Comparison of ENCODE assay signal across 8 cellular contexts in genomic region chr18:11040823-11041712, GRCh38.
A peak's percentile ranks its signal among the peaks of the same experiment; 100 is the strongest.
DNase-seq lines count a peak whose midpoint lies in the region; ATAC-seq, FAIRE-seq and TF ChIP-seq lines count a peak whose summit lies in the region.

No MANE protein-coding gene starts in this region.

- DNase-seq in Right ventricle myocardium superior (no peak), Right ventricle myocardium inferior (ENCODE audit: missing footprints) (no peak), WTC11 (ENCODE audit: low spot score) (peak; percentile 60), frontal cortex (ENCODE audit: low spot score in 2 of 2) (peak; percentile 42), progenitor cell of endocrine pancreas (ENCODE audit: low spot score, unreplicated experiment) (peak; percentile 31)

- no peak overlapping the region for H2AFZ ChIP-seq in Loucy (ENCODE audit: low read length)

- CTCF ChIA-PET in WTC11 (lab: Charles Lee): interaction anchor here (0.5 to 3.1 kb wide), 15 partner anchors 10 to 255 kb away, joined by 3 to 25 read pairs (median 6); no protein-coding TSS in a partner anchor

- H3K4me1 ChIP-seq in Loucy (ENCODE audit: insufficient read depth, low read length, poor library complexity, severe bottlenecking): peaks cover 21% of the 10 kb centered on the region

- H3K27me3 ChIP-seq in Loucy (ENCODE audit: insufficient read depth, low read length, poor library complexity, severe bottlenecking): no peaks in the 10 kb centered on the region

- H3K4me3 Mint-ChIP-seq in WTC11 (no peak overlapping the region), progenitor cell of endocrine pancreas (ENCODE audit: low read depth) (no peak overlapping the region)

- intact Hi-C loops in Right ventricle myocardium superior (cut with DNase I): loop anchor here (10.0 kb wide), 2 partner anchors 104 to 256 kb away; partner anchors contain the start of gene PIEZO2
- intact Hi-C loops in Right ventricle myocardium inferior (cut with DNase I): loop anchor here (1.0 to 10.0 kb wide), 2 partner anchors 189 to 256 kb away; no protein-coding TSS in a partner anchor

- no peaks in the 10 kb centered on the region for H3F3A ChIP-seq in Loucy (ENCODE audit: low read depth)

- H3K79me2 ChIP-seq in Loucy (ENCODE audit: insufficient read depth, low read length): no peaks in the 10 kb centered on the region

- H3K9ac ChIP-seq in Loucy (ENCODE audit: low read depth, low read length, poor library complexity, severe bottlenecking): no peak overlapping the region

- no peaks in the 10 kb centered on the region for H3K27me3 Mint-ChIP-seq in WTC11 (ENCODE audit: low read depth)
- peaks cover 24% of the 10 kb centered on the region for H3K27me3 Mint-ChIP-seq in progenitor cell of endocrine pancreas

- no peak overlapping the region for H3K4me2 ChIP-seq in Loucy (ENCODE audit: low read depth, low read length, poor library complexity, severe bottlenecking)

- no peaks in the 10 kb centered on the region for H3K9me2 ChIP-seq in Loucy (replicated peaks; ENCODE audit: low read depth, low read length)

- POLR2A ChIA-PET in WTC11 (lab: Charles Lee): no interaction called here

- peak; percentile 94 for FAIRE-seq in frontal cortex (lab: Jason Lieb, UNC)

- no peaks in the 10 kb centered on the region for H3K36me3 ChIP-seq in Loucy (ENCODE audit: insufficient read depth, low read length)

- no peak overlapping the region for H3K4me3 ChIP-seq in Loucy (ENCODE audit: low read length, poor library complexity, severe bottlenecking)

- ATAC-seq in Right ventricle myocardium superior (ENCODE audit: poor library complexity): peak; percentile 59
- no peak for ATAC-seq in Right ventricle myocardium inferior
- ATAC-seq in WTC11: peak; percentile 82
- no peak for ATAC-seq in HG03139 (IDR thresholded peaks at IDR 0.05; ENCODE audit: unreplicated experiment)
- no peak for ATAC-seq in HG02623 (IDR thresholded peaks at IDR 0.05; ENCODE audit: unreplicated experiment)

- no peaks in the 10 kb centered on the region for H4K20me1 ChIP-seq in Loucy (ENCODE audit: insufficient read depth, low read length, poor library complexity, severe bottlenecking)

- H3K27ac Mint-ChIP-seq in WTC11 (no peak overlapping the region), progenitor cell of endocrine pancreas (no peak overlapping the region)

- TF ChIP-seq CTCF in Loucy (conservative IDR thresholded peaks at IDR 0.05; ENCODE audit: low read length) (peak; percentile 89), WTC11 (IDR thresholded peaks at IDR 0.05) (peak; percentile 50), progenitor cell of endocrine pancreas (IDR thresholded peaks at IDR 0.05; ENCODE audit: unreplicated experiment) (peak; percentile 82)

- H3K9me3 Mint-ChIP-seq in WTC11 (no peaks in the 10 kb centered on the region), progenitor cell of endocrine pancreas (ENCODE audit: low read depth) (peaks cover 8% of the 10 kb centered on the region)

- peaks cover 12% of the 10 kb centered on the region for H3K4me1 Mint-ChIP-seq in WTC11
- H3K4me1 Mint-ChIP-seq in progenitor cell of endocrine pancreas (ENCODE audit: low read depth): peaks cover 11% of the 10 kb centered on the region

- peaks cover 3% of the 10 kb centered on the region; the same call in 1 of the 2 replicates for H3K36me3 Mint-ChIP-seq in WTC11
- peaks cover 1% of the 10 kb centered on the region for H3K36me3 Mint-ChIP-seq in progenitor cell of endocrine pancreas (ENCODE audit: insufficient read depth)

- no peaks in the 10 kb centered on the region for H3K9me3 ChIP-seq in Loucy (ENCODE audit: insufficient read depth, low read depth, low read length)

TF ChIP-seq in WTC11, 78 proteins besides CTCF, POLR2A, EP300 and RAD21:
- TF ChIP-seq TP53 (CRISPR knock-in tag; IDR thresholded peaks at IDR 0.05) (no peak), SMAD3 (CRISPR knock-in tag; IDR thresholded peaks at IDR 0.05; ENCODE audit: borderline replicate concordance) (no peak), SP1 (CRISPR knock-in tag; conservative IDR thresholded peaks at IDR 0.05) (no peak), E2F5 (CRISPR knock-in tag; IDR thresholded peaks at IDR 0.05) (no peak)
TF ChIP-seq in WTC11: peak in this region for 0.

Comparison
In these comparisons a context has a peak if more than half of its experiments do, and no peak if none do; other contexts are left out.
1. ATAC-seq: peak in Right ventricle myocardium superior (single experiment) and WTC11 (single experiment); none in Right ventricle myocardium inferior (single experiment), HG03139 (single experiment) and HG02623 (single experiment).
2. DNase-seq: peak in WTC11 (single experiment), frontal cortex (2 of 2) and progenitor cell of endocrine pancreas (single experiment); none in Right ventricle myocardium superior (single experiment) and Right ventricle myocardium inferior (single experiment).
3. Peak in every context shown above with its lines, with median percentiles within 50 percentile points of each other: CTCF ChIP-seq.